In genomic region chr7:73535918-73536317, GRCh38 we compare ENCODE assay signal across 6 cellular contexts. TPM values are rescaled to one million over a fixed set of nuclear protein-coding genes. Genes with fewer than 3 reads are reported as not detected.
DNase-seq lines count a peak whose midpoint lies in the region; ATAC-seq, FAIRE-seq and TF ChIP-seq lines count a peak whose summit lies in the region.
"Not testable (repeated sequence)": the region's sequence is repeated elsewhere in the genome, so short reads cannot be mapped to it uniquely, and the experiment has no call there.

No MANE protein-coding gene starts in this region.

- not testable (repeated sequence) for H3K79me2 ChIP-seq in K562 (ENCODE audit: control insufficient read depth, insufficient read depth, low read length)

- not testable (repeated sequence) for DNase-seq in WTC11 (ENCODE audit: low spot score); effector memory CD8-positive, alpha-beta T cell
- peak in 2 of 4 experiments; percentile 31 to 32 for DNase-seq in K562 (ENCODE audit: extremely low read depth in 1 of 4, low spot score in 3 of 4)
- DNase-seq in lower lobe of right lung = peak; percentile 6
- peak; percentile 11 for DNase-seq in posterior vena cava (ENCODE audit: low spot score)

- intact Hi-C loops in K562 (cut with micrococcal nuclease); lower lobe of right lung (cut with DNase I); posterior vena cava (cut with DNase I): not testable (repeated sequence)

- H3K4me3 ChIP-seq in HEK293 (ENCODE audit: low read depth, low read length); K562; lower lobe of right lung: not testable (repeated sequence)

- 95% methylated on average over 7 of the region's 7 CpGs for WGBS in K562 (ENCODE audit: insufficient coverage, low coverage, missing lambda C conversion rate)

- not testable (repeated sequence) for FAIRE-seq in K562 (lab: Jason Lieb, UNC)

- not testable (repeated sequence) for BruUV-seq in K562 (replicated peaks; lab: Mats Ljungman, UMichigan)

- H3K27me3 Mint-ChIP-seq in WTC11 (ENCODE audit: low read depth); effector memory CD8-positive, alpha-beta T cell: not testable (repeated sequence)

- not testable (repeated sequence) for H3K4me1 Mint-ChIP-seq in WTC11; effector memory CD8-positive, alpha-beta T cell (ENCODE audit: low read depth in 2 of 2)

- H3K4me2 ChIP-seq in K562 (ENCODE audit: insufficient read depth, low read length) = not testable (repeated sequence)

- ATAC-seq in WTC11; K562; effector memory CD8-positive, alpha-beta T cell (replicated peaks); lower lobe of right lung: not testable (repeated sequence)

- not testable (repeated sequence) for H3K27ac Mint-ChIP-seq in WTC11
- H3K27ac Mint-ChIP-seq in effector memory CD8-positive, alpha-beta T cell = peak overlapping the region; percentile 1 to 53

- CTCF ChIA-PET in HEK293 (lab: Yijun Ruan, JAX) = interaction anchor here (0.7 to 0.8 kb wide), 2 partner anchors 10 to 32 kb away, joined by 4 read pairs; no protein-coding TSS in a partner anchor
- CTCF ChIA-PET in WTC11 (lab: Charles Lee); K562 (lab: Yijun Ruan, JAX; ENCODE audit: low intra/inter-chr PET ratio): not testable (repeated sequence)

- not testable (repeated sequence) for H2AFZ ChIP-seq in K562 (ENCODE audit: low read depth, low read length)

- H4K20me1 ChIP-seq in K562 (replicated peaks; ENCODE audit: control insufficient read depth, insufficient read depth, low read length) = not testable (repeated sequence)

- in situ Hi-C loops in K562 (cut with MboI) = not testable (repeated sequence)

- H3K9me3 ChIP-seq in HEK293 (ENCODE audit: control insufficient read depth, insufficient read depth, low read depth, low read length); K562 (replicated peaks; ENCODE audit: control insufficient read depth, insufficient read depth, low read depth, low read length); lower lobe of right lung: not testable (repeated sequence)

- not testable (repeated sequence) for H3K4me1 ChIP-seq in HEK293 (ENCODE audit: control insufficient read depth, insufficient read depth, low read length); K562 (replicated peaks in 1 of 2; ENCODE audit: control insufficient read depth in 2 of 2, insufficient read depth in 2 of 2, low read length in 2 of 2); lower lobe of right lung

- POLR2A ChIA-PET in HEK293 (lab: Yijun Ruan, JAX) = not testable (repeated sequence)
- POLR2A ChIA-PET in WTC11 (lab: Charles Lee) = interaction anchor here (0.6 kb wide), 1 partner anchor 162 kb away, joined by 3 read pairs; no protein-coding TSS in a partner anchor
- POLR2A ChIA-PET in K562 (lab: Yijun Ruan, JAX) = interaction anchor here (0.7 to 1.1 kb wide), 2 partner anchors 14 to 19 kb away, joined by 3 to 6 read pairs; partner anchors contain the start of gene BAZ1B

- not testable (repeated sequence) for TF ChIP-seq EP300 in K562 (IDR thresholded peaks at IDR 0.05; ENCODE audit: low read length)

- H3K36me3 ChIP-seq in HEK293 (ENCODE audit: control insufficient read depth in 2 of 2, insufficient read depth in 1 of 2, low read length in 2 of 2) (peaks cover 11 to 33% of the 10 kb centered on the region in 2 experiments), K562 (ENCODE audit: control insufficient read depth, insufficient read depth, low read length) (peaks cover 53% of the 10 kb centered on the region; the same call in 2 of the 3 replicates), lower lobe of right lung (peaks cover 73% of the 10 kb centered on the region)

- H3K4me3 Mint-ChIP-seq in WTC11; effector memory CD8-positive, alpha-beta T cell: not testable (repeated sequence)

- H3K27me3 ChIP-seq in K562 (ENCODE audit: control insufficient read depth in 2 of 2, insufficient read depth in 2 of 2, low read length in 2 of 2); lower lobe of right lung (ENCODE audit: low read depth): not testable (repeated sequence)

- TF ChIP-seq CTCF in HEK293 (tag by site-specific recombination; IDR thresholded peaks at IDR 0.05); WTC11 (IDR thresholded peaks at IDR 0.05); K562 (IDR thresholded peaks at IDR 0.05 in 2 of 3, conservative IDR thresholded peaks at IDR 0.05 in 1 of 3; ENCODE audit: insufficient read depth in 2 of 3, low read depth in 1 of 3, low read length in 3 of 3); lower lobe of right lung (IDR thresholded peaks at IDR 0.05): not testable (repeated sequence)

- H3K27ac ChIP-seq in HEK293 (ENCODE audit: extremely low read depth, low read depth, low read length); K562 (ENCODE audit: extremely low read depth, low read depth, low read length); lower lobe of right lung: not testable (repeated sequence)

- H3K9ac ChIP-seq in K562 (ENCODE audit: insufficient read depth in 1 of 2, low read depth in 2 of 2, low read length in 2 of 2) = not testable (repeated sequence)

- peaks cover 30% of the 10 kb centered on the region for H3K36me3 Mint-ChIP-seq in WTC11
- peaks cover 51% of the 10 kb centered on the region for H3K36me3 Mint-ChIP-seq in effector memory CD8-positive, alpha-beta T cell (ENCODE audit: insufficient read depth)

- TF ChIP-seq POLR2A in K562 (conservative IDR thresholded peaks at IDR 0.05) = not testable (repeated sequence)

- not testable (repeated sequence) for H3K9me3 Mint-ChIP-seq in WTC11; effector memory CD8-positive, alpha-beta T cell

- not testable (repeated sequence) for H3K9me1 ChIP-seq in K562 (ENCODE audit: control insufficient read depth, insufficient read depth, low read length)

- TF ChIP-seq RAD21 in K562 (CRISPR knock-in tag; conservative IDR thresholded peaks at IDR 0.05 in 1 of 2, IDR thresholded peaks at IDR 0.05 in 1 of 2) = not testable (repeated sequence)

RNA-seq across cellular contexts. Expression of gene BAZ1B, which starts 13.8 kb away (rescaled TPM):
- total RNA-seq in WTC11 (2021) (64.9 to 66.5 TPM (median 66.3 TPM) in 3 replicates), K562 (2014; rRNA removed) (79.5 and 89.0 TPM in 2 replicates), K562 (2014; rRNA removed; fragmentation: Illumina TruSeq; extraction: Trizol) (129 and 136 TPM in 2 replicates), K562 (2015; rRNA removed; fragmentation: Illumina TruSeq; extraction: Trizol) (131 and 134 TPM in 2 replicates), K562 (2021) (100 and 107 TPM in 2 replicates), lower lobe of right lung (56.0 TPM), posterior vena cava (10 to 100 TPM; 43.5 to 50.6 TPM)
- 64.1 and 159 TPM in 2 replicates for total RNA-seq in K562 (2011; cell fraction: chromatin; rRNA removed; ENCODE audit: low replicate concordance)
- 37.9 and 44.9 TPM in 2 replicates for total RNA-seq in K562 (2011; cell fraction: nucleolus; rRNA removed)
- 79.0 and 92.8 TPM in 2 replicates for total RNA-seq in K562 (2011; cell fraction: nucleoplasm; rRNA removed)
- polyA plus RNA-seq in K562 (2011; rRNA removed) (28.8 and 50.9 TPM in 2 replicates), K562 (2014; fragmentation: Illumina TruSeq; extraction: Trizol) (94.3 and 110 TPM in 2 replicates), K562 (2014; fragmentation: Nextera tagmentation; extraction: Ambion mirVana) (10 to 100 TPM; 15.0 to 27.5 TPM), K562 (2014; rRNA removed) (56.3 and 68.4 TPM in 2 replicates)
- polyA plus RNA-seq in K562 (2011; cell fraction: cytosol; rRNA removed) = 22.0 and 24.5 TPM in 2 replicates
- 25.8 and 37.2 TPM in 2 replicates for polyA plus RNA-seq in K562 (2011; cell fraction: nucleus; rRNA removed)
- 63.5 and 70.7 TPM in 2 replicates for polyA plus RNA-seq in K562 (2012)
- polyA minus RNA-seq in K562 (2011; rRNA and poly(A)+ RNA removed) = 81.7 and 114 TPM in 2 replicates
- polyA minus RNA-seq in K562 (2011; cell fraction: cytosol; rRNA and poly(A)+ RNA removed) = 41.5 and 59.2 TPM in 2 replicates
- polyA minus RNA-seq in K562 (2011; cell fraction: nucleus; rRNA and poly(A)+ RNA removed) = 19.9 and 33.0 TPM in 2 replicates

RNA-seq across cellular contexts. Expression of gene BCL7B, which starts 21.6 kb away (rescaled TPM):
- total RNA-seq in WTC11 (2021) = 26.0 to 28.5 TPM (median 27.7 TPM) in 3 replicates
- total RNA-seq in K562 (2011; cell fraction: chromatin; rRNA removed; ENCODE audit: low replicate concordance) = 35.3 and 79.3 TPM in 2 replicates
- 50.1 and 62.0 TPM in 2 replicates for total RNA-seq in K562 (2011; cell fraction: nucleolus; rRNA removed)
- total RNA-seq in K562 (2011; cell fraction: nucleoplasm; rRNA removed) = 53.5 and 56.9 TPM in 2 replicates
- total RNA-seq in K562 (2014; rRNA removed) = 26.1 and 27.8 TPM in 2 replicates
- 21.4 and 23.0 TPM in 2 replicates for total RNA-seq in K562 (2014; rRNA removed; fragmentation: Illumina TruSeq; extraction: Trizol)
- total RNA-seq in K562 (2015; rRNA removed; fragmentation: Illumina TruSeq; extraction: Trizol) = 30.2 and 32.9 TPM in 2 replicates
- 57.5 and 59.2 TPM in 2 replicates for total RNA-seq in K562 (2021)
- 45.3 and 53.1 TPM in 2 replicates for polyA plus RNA-seq in K562 (2011; rRNA removed)
- 44.7 and 90.9 TPM in 2 replicates for polyA plus RNA-seq in K562 (2011; cell fraction: cytosol; rRNA removed)
- 28.1 and 45.3 TPM in 2 replicates for polyA plus RNA-seq in K562 (2011; cell fraction: nucleus; rRNA removed)
- polyA plus RNA-seq in K562 (2012) = 66.1 and 72.9 TPM in 2 replicates
- 67.8 and 73.2 TPM in 2 replicates for polyA plus RNA-seq in K562 (2014; fragmentation: Illumina TruSeq; extraction: Trizol)
- 10 to 100 TPM in 1 of 2 experiments, 1 to 10 TPM in 1; 10.0 to 13.4 TPM for polyA plus RNA-seq in K562 (2014; fragmentation: Nextera tagmentation; extraction: Ambion mirVana)
- polyA plus RNA-seq in K562 (2014; rRNA removed) = 54.4 and 70.6 TPM in 2 replicates
- polyA minus RNA-seq in K562 (2011; rRNA and poly(A)+ RNA removed) = 23.5 and 40.3 TPM in 2 replicates
- polyA minus RNA-seq in K562 (2011; cell fraction: cytosol; rRNA and poly(A)+ RNA removed) = 27.4 and 33.3 TPM in 2 replicates
- 13.7 and 15.9 TPM in 2 replicates for polyA minus RNA-seq in K562 (2011; cell fraction: nucleus; rRNA and poly(A)+ RNA removed)
- 52.8 TPM for total RNA-seq in lower lobe of right lung
- 10 to 100 TPM; 59.0 to 79.2 TPM for total RNA-seq in posterior vena cava

RNA-seq across cellular contexts. Expression of gene TBL2, which starts 42.5 kb away (rescaled TPM):
- total RNA-seq in WTC11 (2021) (28.6 to 32.3 TPM (median 29.0 TPM) in 3 replicates), K562 (2014; rRNA removed) (82.1 and 123 TPM in 2 replicates), K562 (2014; rRNA removed; fragmentation: Illumina TruSeq; extraction: Trizol) (40.0 and 42.0 TPM in 2 replicates), K562 (2015; rRNA removed; fragmentation: Illumina TruSeq; extraction: Trizol) (54.1 and 60.6 TPM in 2 replicates), K562 (2021) (70.3 and 70.8 TPM in 2 replicates), lower lobe of right lung (27.9 TPM), posterior vena cava (10 to 100 TPM; 21.7 to 24.4 TPM)
- 126 and 292 TPM in 2 replicates for total RNA-seq in K562 (2011; cell fraction: chromatin; rRNA removed; ENCODE audit: low replicate concordance)
- 220 and 224 TPM in 2 replicates for total RNA-seq in K562 (2011; cell fraction: nucleolus; rRNA removed)
- 142 and 163 TPM in 2 replicates for total RNA-seq in K562 (2011; cell fraction: nucleoplasm; rRNA removed)
- polyA plus RNA-seq in K562 (2011; rRNA removed) (47.7 and 49.2 TPM in 2 replicates), K562 (2014; fragmentation: Illumina TruSeq; extraction: Trizol) (43.8 and 48.8 TPM in 2 replicates), K562 (2014; fragmentation: Nextera tagmentation; extraction: Ambion mirVana) (1 to 10 TPM; 2.5 to 3.0 TPM), K562 (2014; rRNA removed) (61.5 and 67.3 TPM in 2 replicates)
- 48.9 and 107 TPM in 2 replicates for polyA plus RNA-seq in K562 (2011; cell fraction: cytosol; rRNA removed)
- polyA plus RNA-seq in K562 (2011; cell fraction: nucleus; rRNA removed) = 45.7 and 87.5 TPM in 2 replicates
- polyA plus RNA-seq in K562 (2012) = 51.9 and 71.5 TPM in 2 replicates
- polyA minus RNA-seq in K562 (2011; rRNA and poly(A)+ RNA removed) = 57.4 and 92.0 TPM in 2 replicates
- 81.1 and 112 TPM in 2 replicates for polyA minus RNA-seq in K562 (2011; cell fraction: cytosol; rRNA and poly(A)+ RNA removed)
- polyA minus RNA-seq in K562 (2011; cell fraction: nucleus; rRNA and poly(A)+ RNA removed) = 51.6 and 57.1 TPM in 2 replicates
